Comparison of ENCODE assay signal across 18 cellular contexts in genomic region chr4:93912146-93912545, GRCh38.
"Had no signal": no experiment of that assay in that cellular context is flagged by ENCODE, and none has a peak within 500 bp of the region (broad histone marks: within the 10 kb centered on the region; RNA-seq: fewer than 3 reads in every experiment).

No MANE protein-coding gene starts in this region.

- H3K9me3 ChIP-seq: SJSA1 had no signal

- H3K27me3 ChIP-seq: SJSA1 had no signal

- H3K27ac ChIP-seq: KMS-11, SJSA1, SK-N-MC had no signal

- H3K9ac ChIP-seq: KMS-11 had no signal

- H3K36me3 ChIP-seq: SJSA1 had no signal

- H3K4me1 ChIP-seq: SJSA1 had no signal

- DNase-seq: IMR-90, Kasumi-1, NCI-H1092 treated with DMSO at 0.1 percent for 48 hours, NCI-H1436, NCI-H187, NCI-H2029, NCI-H2081 treated with DMSO at 0.1 percent for 48 hours, NCI-H2227 treated with DMSO at 0.1 percent for 48 hours, NCI-H524, NCI-H526 treated with DMSO at 0.1 percent for 48 hours, NCI-H774, Right ventricle myocardium superior, RPMI8226, SIG-M5 had no signal

- H3K4me3 ChIP-seq: SJSA1, SK-N-MC had no signal

- H3K4me2 ChIP-seq: KMS-11 had no signal

- FAIRE-seq: HepG2 had no signal

- ATAC-seq: HepG2 had no signal
